In the genomic region with DNA sequence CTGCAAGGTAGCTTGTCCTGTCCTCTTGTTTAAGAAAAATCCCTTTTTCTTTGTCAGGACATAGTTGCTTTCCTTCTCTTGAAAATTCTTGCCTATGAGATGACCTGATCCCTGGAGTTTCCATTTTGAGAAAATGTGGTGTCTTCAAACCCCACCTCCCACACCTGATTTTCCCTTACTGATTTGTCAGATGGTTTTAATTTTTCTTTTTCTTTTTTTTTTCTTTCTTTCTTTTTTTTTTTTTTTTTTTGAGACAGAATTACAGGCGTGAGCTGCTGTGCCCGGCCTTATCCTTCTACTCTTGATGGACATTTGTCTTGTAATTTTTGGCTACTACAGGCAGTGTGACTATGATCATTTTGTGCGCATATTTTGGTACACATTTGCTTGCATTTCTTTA, we compare ENCODE assay signal across 1 cellular context.
TF ChIP-seq lines count a peak whose summit lies in the region.

No MANE protein-coding gene starts in this region.

TF ChIP-seq in H1, 55 proteins besides CTCF, POLR2A, EP300 and RAD21:
- no peak for TF ChIP-seq SP1 (IDR thresholded peaks at IDR 0.05; ENCODE audit: low read depth, low read length)
- no peak for TF ChIP-seq BRCA1 (IDR thresholded peaks at IDR 0.05; ENCODE audit: low read depth, low read length)
- TF ChIP-seq CEBPB (IDR thresholded peaks at IDR 0.05; ENCODE audit: low read depth, low read length), result no peak
- TF ChIP-seq TEAD4 (IDR thresholded peaks at IDR 0.05; ENCODE audit: low read depth, low read length), result no peak
- no peak for TF ChIP-seq RXRA (IDR thresholded peaks at IDR 0.05; ENCODE audit: insufficient read depth, low read depth, low read length)
- no peak for TF ChIP-seq ZNF274 (IDR thresholded peaks at IDR 0.05; ENCODE audit: borderline replicate concordance, extremely low read depth, low read length)
- no peak for TF ChIP-seq TCF12 (IDR thresholded peaks at IDR 0.05; ENCODE audit: low read depth, low read length)
- TF ChIP-seq JUND (IDR thresholded peaks at IDR 0.05; ENCODE audit: low read length), result no peak
